In genomic region chr17:12114686-12115418, GRCh38 we compare ENCODE assay signal across 21 cellular contexts.
"Had no signal": no experiment of that assay in that cellular context is flagged by ENCODE, and none has a peak within 500 bp of the region (broad histone marks: within the 10 kb centered on the region; RNA-seq: fewer than 3 reads in every experiment).

No MANE protein-coding gene starts in this region.

- ATAC-seq: activated naive CD8-positive, alpha-beta T cell treated with anti-CD3 and anti-CD28 coated beads, Interleukin-2, amount 50 U/mL, for 24 hours; activated T-cell treated with anti-CD3 and anti-CD28 coated beads, Interleukin-2, amount 50 U/mL, for 4 hours; body of pancreas; esophagus mucosa; gastroesophageal sphincter; pancreas; psoas muscle; stimulated activated naive CD8-positive, alpha-beta T cell treated with anti-CD3 and anti-CD28 coated beads, Interleukin-15, Interleukin-2, amounts not matched to agents 100 U/mL and 50 U/mL, for 24 hours had no signal

- DNase-seq: activated CD4-positive, alpha-beta T cell treated with anti-CD3 and anti-CD28 coated beads for 4 hours; activated CD4-positive, alpha-beta T cell treated with anti-CD3 and anti-CD28 coated beads, Interleukin-2, amount 50 U/mL, for 48 hours; activated CD4-positive, CD25-positive, alpha-beta regulatory T cell; activated CD8-positive, alpha-beta memory T cell treated with anti-CD3 and anti-CD28 coated beads, Interleukin-2, amount 50 U/mL, for 48 hours; activated naive CD4-positive, alpha-beta T cell treated with anti-CD3 and anti-CD28 coated beads, Interleukin-2, amount 50 U/mL, for 16 hours; activated naive CD8-positive, alpha-beta T cell treated with anti-CD3 and anti-CD28 coated beads, Interleukin-2, amount 50 U/mL, for 24 hours; activated T-cell treated with anti-CD3 and anti-CD28 coated beads, Interleukin-2, amount 50 U/mL, for 4 hours; anterior cingulate cortex; body of pancreas; central memory CD4-positive, alpha-beta T cell; effector memory CD4-positive, alpha-beta T cell; head of caudate nucleus; hypothalamus; pancreas; psoas muscle; stimulated activated CD4-positive, alpha-beta T cell treated with anti-CD3 and anti-CD28 coated beads, Interleukin-4, amount 100 ng/mL, for 4 hours; stimulated activated naive CD8-positive, alpha-beta T cell treated with anti-CD3 and anti-CD28 coated beads, Interleukin-15, Interleukin-2, amounts not matched to agents 100 U/mL and 50 U/mL, for 24 hours; T-helper 9 cell; upper lobe of left lung had no signal
